2 cellular contexts compared by ENCODE assay signal in the genomic region with DNA sequence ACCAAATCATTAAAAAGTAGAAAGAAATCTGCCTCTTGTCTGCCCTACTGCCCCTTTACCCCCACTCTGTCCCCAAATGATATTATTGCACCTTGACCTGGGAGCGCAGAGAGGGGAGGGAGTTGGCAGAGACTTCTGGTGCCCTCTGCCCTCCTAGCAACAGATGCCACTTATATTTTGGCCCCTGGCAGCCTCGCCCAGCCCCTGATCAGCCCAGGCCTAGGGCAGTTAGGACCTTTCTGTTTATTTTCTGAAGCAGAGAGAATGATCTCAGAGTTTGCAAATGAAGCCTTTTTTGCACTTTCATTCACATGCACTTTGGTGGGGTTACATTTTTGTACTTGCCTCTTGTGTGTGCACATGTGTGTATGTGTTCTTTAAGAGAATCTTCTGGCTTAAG.
A peak's percentile ranks its signal among the peaks of the same experiment; 100 is the strongest.
TF ChIP-seq lines count a peak whose summit lies in the region.

No MANE protein-coding gene starts in this region.

TF ChIP-seq in IMR-90, 13 proteins besides CTCF, POLR2A, EP300 and RAD21:
- TF ChIP-seq RFX5 (IDR thresholded peaks at IDR 0.05; ENCODE audit: low read depth, low read length) (no peak), MXI1 (IDR thresholded peaks at IDR 0.05; ENCODE audit: borderline replicate concordance, low read depth, low read length) (no peak), USF2 (IDR thresholded peaks at IDR 0.05; ENCODE audit: low read depth, low read length) (no peak), BHLHE40 (IDR thresholded peaks at IDR 0.05; ENCODE audit: low read depth, low read length) (no peak), CHD1 (IDR thresholded peaks at IDR 0.05; ENCODE audit: low read depth, low read length) (no peak), MAZ (IDR thresholded peaks at IDR 0.05; ENCODE audit: borderline replicate concordance, low read depth, low read length) (no peak), NFE2L2 (IDR thresholded peaks at IDR 0.05; ENCODE audit: low read depth, low read length) (no peak), SMC3 (IDR thresholded peaks at IDR 0.05; ENCODE audit: low read depth, low read length) (no peak), RCOR1 (IDR thresholded peaks at IDR 0.05; ENCODE audit: insufficient replicate concordance, low read length) (no peak), CEBPB (IDR thresholded peaks at IDR 0.05; ENCODE audit: low read depth, low read length) (no peak), FOS (IDR thresholded peaks at IDR 0.05; ENCODE audit: low read depth, low read length) (no peak), MAFK (IDR thresholded peaks at IDR 0.05; ENCODE audit: low read depth, low read length) (no peak)
- TF ChIP-seq, protein P1, sequence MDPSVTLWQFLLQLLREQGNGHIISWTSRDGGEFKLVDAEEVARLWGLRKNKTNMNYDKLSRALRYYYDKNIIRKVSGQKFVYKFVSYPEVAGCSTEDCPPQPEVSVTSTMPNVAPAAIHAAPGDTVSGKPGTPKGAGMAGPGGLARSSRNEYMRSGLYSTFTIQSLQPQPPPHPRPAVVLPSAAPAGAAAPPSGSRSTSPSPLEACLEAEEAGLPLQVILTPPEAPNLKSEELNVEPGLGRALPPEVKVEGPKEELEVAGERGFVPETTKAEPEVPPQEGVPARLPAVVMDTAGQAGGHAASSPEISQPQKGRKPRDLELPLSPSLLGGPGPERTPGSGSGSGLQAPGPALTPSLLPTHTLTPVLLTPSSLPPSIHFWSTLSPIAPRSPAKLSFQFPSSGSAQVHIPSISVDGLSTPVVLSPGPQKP (IDR thresholded peaks at IDR 0.05; ENCODE audit: borderline replicate concordance, low read depth, low read length), result no peak

TF ChIP-seq in HepG2, 621 proteins besides CTCF, POLR2A, EP300 and RAD21:
- TF ChIP-seq, protein P2, sequence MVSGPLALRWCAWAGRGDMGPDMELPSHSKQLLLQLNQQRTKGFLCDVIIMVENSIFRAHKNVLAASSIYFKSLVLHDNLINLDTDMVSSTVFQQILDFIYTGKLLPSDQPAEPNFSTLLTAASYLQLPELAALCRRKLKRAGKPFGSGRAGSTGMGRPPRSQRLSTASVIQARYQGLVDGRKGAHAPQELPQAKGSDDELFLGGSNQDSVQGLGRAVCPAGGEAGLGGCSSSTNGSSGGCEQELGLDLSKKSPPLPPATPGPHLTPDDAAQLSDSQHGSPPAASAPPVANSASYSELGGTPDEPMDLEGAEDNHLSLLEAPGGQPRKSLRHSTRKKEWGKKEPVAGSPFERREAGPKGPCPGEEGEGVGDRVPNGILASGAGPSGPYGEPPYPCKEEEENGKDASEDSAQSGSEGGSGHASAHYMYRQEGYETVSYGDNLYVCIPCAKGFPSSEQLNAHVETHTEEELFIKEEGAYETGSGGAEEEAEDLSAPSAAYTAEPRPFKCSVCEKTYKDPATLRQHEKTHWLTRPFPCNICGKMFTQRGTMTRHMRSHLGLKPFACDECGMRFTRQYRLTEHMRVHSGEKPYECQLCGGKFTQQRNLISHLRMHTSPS (CRISPR knock-in tag; IDR thresholded peaks at IDR 0.05; ENCODE audit: low read depth), result peak; percentile 76; the same call in 1 of the 2 replicates
- peak; percentile 85; the same call in 1 of the 2 replicates for TF ChIP-seq HNRNPL (IDR thresholded peaks at IDR 0.05; ENCODE audit: low read depth, low read length)
- no peak for TF ChIP-seq ZNF337 (CRISPR knock-in tag; IDR thresholded peaks at IDR 0.05; ENCODE audit: borderline replicate concordance, low read depth)
